Comparison of ENCODE assay signal across 32 cellular contexts in the genomic region with DNA sequence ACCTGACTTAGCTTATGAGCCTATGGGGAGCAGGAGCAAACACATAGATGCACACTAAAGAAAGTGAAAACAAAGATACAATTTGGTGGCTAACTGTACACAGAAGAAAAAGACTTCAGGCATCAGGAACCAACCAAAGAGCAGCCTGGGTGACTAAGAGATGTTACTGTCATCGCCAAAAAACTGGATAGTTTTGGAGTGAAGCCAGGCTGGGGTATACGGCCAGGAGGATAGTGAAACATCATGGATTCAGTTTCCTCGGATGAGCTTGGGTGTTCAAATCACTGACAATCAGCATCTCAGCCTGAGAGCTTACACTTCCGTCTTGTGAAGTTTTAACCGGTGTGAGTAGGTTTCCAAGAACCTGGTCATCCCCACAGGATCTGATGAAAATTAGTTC.
"Had no signal": no experiment of that assay in that cellular context is flagged by ENCODE, and none has a peak within 500 bp of the region (broad histone marks: within the 10 kb centered on the region; RNA-seq: fewer than 3 reads in every experiment).

No MANE protein-coding gene starts in this region.

- H3K36me3 ChIP-seq: adrenal gland, breast epithelium had no signal

- H3K27me3 ChIP-seq: adrenal gland, body of pancreas had no signal

- ATAC-seq: activated naive CD4-positive, alpha-beta T cell treated with anti-CD3 and anti-CD28 coated beads, Interleukin-2, amount 50 U/mL, for 72 hours; activated T-cell treated with anti-CD3 and anti-CD28 coated beads, Interleukin-2, amount 50 U/mL, for 4 hours; body of pancreas; Right ventricle myocardium inferior; SK-N-SH treated with all-trans-retinoic acid at 6 μM for 48 hours; T-cell; T-helper 17 cell had no signal

- H3K4me1 ChIP-seq: adrenal gland, body of pancreas, breast epithelium had no signal

- H3K4me3 ChIP-seq: adrenal gland, body of pancreas, breast epithelium, PC-9 had no signal

- H3K4me2 ChIP-seq: PC-9 had no signal

- DNase-seq: activated B cell treated with CpG ODN at 0.5 μM for 24 hours; activated CD4-positive, alpha-beta memory T cell treated with anti-CD3 and anti-CD28 coated beads for 36 hours; activated CD4-positive, alpha-beta T cell treated with anti-CD3 and anti-CD28 coated beads for 4 hours; activated CD4-positive, alpha-beta T cell treated with anti-CD3 and anti-CD28 coated beads, Interleukin-2, amount 50 U/mL, for 1 hour; activated CD4-positive, CD25-positive, alpha-beta regulatory T cell treated with anti-CD3 and anti-CD28 coated beads, Interleukin-2, amount 50 U/mL, for 72 hours; activated CD8-positive, alpha-beta memory T cell treated with anti-CD3 and anti-CD28 coated beads, Interleukin-2, amount 50 U/mL, for 4 hours; activated gamma-delta T cell treated with Interleukin-2 at 50 U/mL for 16 hours; activated naive CD4-positive, alpha-beta T cell treated with anti-CD3 and anti-CD28 coated beads for 36 hours; activated T-cell treated with anti-CD3 and anti-CD28 coated beads for 4 hours; activated T-cell treated with anti-CD3 and anti-CD28 coated beads, Interleukin-2, amount 50 U/mL, for 4 hours; adrenal gland; body of pancreas; caudate nucleus; cerebellar nuclear complex; NCI-H1048; NCI-H1417 treated with DMSO at 0.1 percent for 48 hours; NCI-H187 treated with DMSO at 0.1 percent for 48 hours; NCI-H2081 treated with DMSO at 0.1 percent for 48 hours; NCI-H226; NCI-H526 treated with DMSO at 0.1 percent for 48 hours; NCI-H82; NK-92 treated with Interleukin-12 subunit alpha and Interleukin-12 subunit beta, amount 100 ng/mL, for 24 hours; PC-9; SIG-M5; T-cell; T-helper 17 cell had no signal

- H3K27ac ChIP-seq: adrenal gland, body of pancreas, breast epithelium, PC-9, RWPE1, VCaP had no signal

- H2AFZ ChIP-seq: PC-9 had no signal

- H3K9me3 ChIP-seq: adrenal gland, body of pancreas, breast epithelium had no signal
